ENCODE assay signal across 8 cellular contexts in the genomic region with DNA sequence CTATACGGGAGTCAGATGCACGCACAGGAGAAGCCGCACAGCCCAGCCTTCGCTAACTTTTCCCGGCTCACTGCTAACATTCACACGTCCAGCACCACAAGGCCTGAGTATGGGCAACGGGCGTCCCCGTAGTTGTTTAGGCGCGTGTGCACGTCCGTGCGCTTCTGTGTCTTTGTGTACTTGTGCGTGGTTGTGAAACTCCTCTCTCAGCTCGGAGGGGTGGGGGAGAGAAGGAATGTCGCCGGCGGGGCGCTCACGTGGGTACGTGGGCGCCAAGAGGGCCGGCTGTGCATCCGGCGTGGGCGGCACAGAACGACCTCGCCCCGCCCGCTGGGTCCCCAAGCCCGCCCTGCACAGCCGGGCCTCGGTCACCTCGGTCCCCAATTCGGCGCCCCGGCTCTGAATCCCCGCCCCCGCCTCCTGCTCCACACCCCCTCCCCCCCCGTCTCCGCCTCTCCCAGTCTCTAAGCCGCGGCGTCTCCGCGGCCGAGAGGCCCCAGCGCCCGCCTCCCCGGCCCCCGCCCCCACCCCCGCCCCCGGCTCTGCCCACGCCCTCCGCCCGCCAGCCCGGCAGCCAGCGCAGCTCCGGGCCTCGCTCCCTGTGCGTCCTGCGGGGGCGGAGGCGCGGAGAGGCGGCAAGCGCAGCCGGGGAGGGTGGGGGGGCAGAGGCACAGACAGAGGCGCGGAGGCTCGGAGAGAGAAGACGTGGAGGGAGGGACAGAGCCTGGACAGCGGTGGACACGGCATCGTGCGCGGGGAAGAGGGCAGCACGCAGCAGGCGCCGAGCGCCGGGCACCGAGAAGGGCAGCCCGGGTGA. TPM values are rescaled to one million over a fixed set of nuclear protein-coding genes. Genes with fewer than 3 reads are reported as not detected.
DNase-seq lines count a peak whose midpoint lies in the region; ATAC-seq, FAIRE-seq and TF ChIP-seq lines count a peak whose summit lies in the region.

A gene with protein sequence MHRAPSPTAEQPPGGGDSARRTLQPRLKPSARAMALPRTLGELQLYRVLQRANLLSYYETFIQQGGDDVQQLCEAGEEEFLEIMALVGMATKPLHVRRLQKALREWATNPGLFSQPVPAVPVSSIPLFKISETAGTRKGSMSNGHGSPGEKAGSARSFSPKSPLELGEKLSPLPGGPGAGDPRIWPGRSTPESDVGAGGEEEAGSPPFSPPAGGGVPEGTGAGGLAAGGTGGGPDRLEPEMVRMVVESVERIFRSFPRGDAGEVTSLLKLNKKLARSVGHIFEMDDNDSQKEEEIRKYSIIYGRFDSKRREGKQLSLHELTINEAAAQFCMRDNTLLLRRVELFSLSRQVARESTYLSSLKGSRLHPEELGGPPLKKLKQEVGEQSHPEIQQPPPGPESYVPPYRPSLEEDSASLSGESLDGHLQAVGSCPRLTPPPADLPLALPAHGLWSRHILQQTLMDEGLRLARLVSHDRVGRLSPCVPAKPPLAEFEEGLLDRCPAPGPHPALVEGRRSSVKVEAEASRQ (plus strand): TSS at position 673 of the 817 bp plus-strand sequence. CDS start 158 bp downstream, outside the sequence.

- H3K27ac Mint-ChIP-seq in type B pancreatic cell = peak within 1 kb of the TSS; percentile 99

- TF ChIP-seq POLR2A in GM12892 (IDR thresholded peaks at IDR 0.05; ENCODE audit: low read depth, low read length) (peak; percentile 78), adrenal gland (IDR thresholded peaks at IDR 0.05) (peak; percentile 36 to 93)

- H3K36me3 ChIP-seq in adrenal gland (replicated peaks in 1 of 2) (peaks cover 0 to 26% of the 10 kb centered on the region in 2 donors), heart right ventricle (peaks cover 0 to 29% (median 12%) of the 10 kb centered on the region in 9 donors)

- peak within 1 kb of the TSS; percentile 98 to 99 (median 99) for H3K27ac ChIP-seq in adrenal gland
- H3K27ac ChIP-seq in heart right ventricle = peak within 1 kb of the TSS; percentile 91 to 100 (median 99)

- H3K27me3 ChIP-seq in adrenal gland (no peaks in the 10 kb centered on the region), heart right ventricle (no peaks in the 10 kb centered on the region)

- H3K9me3 Mint-ChIP-seq in type B pancreatic cell = no peaks in the 10 kb centered on the region

- peaks cover 13 to 39% of the 10 kb centered on the region in 2 donors for H3K4me1 ChIP-seq in adrenal gland (replicated peaks in 1 of 2)
- H3K4me1 ChIP-seq in heart right ventricle = peaks cover 19 to 70% (median 53%) of the 10 kb centered on the region in 9 donors

- ATAC-seq in HG02798 (IDR thresholded peaks at IDR 0.05; ENCODE audit: poor library complexity, unreplicated experiment) = peak; percentile 67
- peak; percentile 76 to 89 (median 80) for ATAC-seq in heart right ventricle

- intact Hi-C loops in adrenal gland (cut with DNase I) (loop anchor here in 1 of 2 donors (2.0 kb wide), 1 partner anchor 22 kb away; a partner anchor contains a TSS), heart right ventricle (cut with DNase I) (loop anchor here in 2 of 10 donors (2.0 to 5.0 kb wide), 2 partner anchors 22 to 456 kb away; a partner anchor contains a TSS), posterior vena cava (cut with DNase I) (no loop called here)

- peak; percentile 78 for FAIRE-seq in GM12892 (lab: Jason Lieb, UNC)

- H3K36me3 Mint-ChIP-seq in type B pancreatic cell = peaks cover 7% of the 10 kb centered on the region

- H3K9me3 ChIP-seq in adrenal gland (replicated peaks in 1 of 3) (no peaks in the 10 kb centered on the region), heart right ventricle (no peaks in the 10 kb centered on the region)

- H3K4me3 ChIP-seq in adrenal gland = peak within 1 kb of the TSS; percentile 36 to 81 (median 64)
- peak within 1 kb of the TSS; percentile 65 to 99 (median 88) for H3K4me3 ChIP-seq in heart right ventricle

- DNase-seq in GM12892 (ENCODE audit: insufficient read length) (peak; percentile 93), NCI-H1436 (lab: John Stamatoyannopoulos, UW) (peak; percentile 93), T-helper 1 cell (peak; percentile 92 to 96 (median 94)), adrenal gland (peak; percentile 95 to 99 (median 98)), heart right ventricle (peak; percentile 97), posterior vena cava (ENCODE audit: low spot score) (peak; percentile 98), type B pancreatic cell (ENCODE audit: extremely low spot score, unreplicated experiment) (peak; percentile 90)

- TF ChIP-seq CTCF in adrenal gland (IDR thresholded peaks at IDR 0.05) = no peak
- no peak for TF ChIP-seq CTCF in heart right ventricle (IDR thresholded peaks at IDR 0.05)
- no peak for TF ChIP-seq CTCF in type B pancreatic cell (conservative IDR thresholded peaks at IDR 0.05)

- 0 to 1% (median 0%) methylated on average over 14 to 85 of the region's 85 CpGs for WGBS in adrenal gland, 4 donors
- 0% methylated on average over 47 to 85 of the region's 85 CpGs for WGBS in heart right ventricle, 2 donors

- H3K4me3 Mint-ChIP-seq in type B pancreatic cell = peak within 1 kb of the TSS; percentile 98

- no peaks in the 10 kb centered on the region for H3K27me3 Mint-ChIP-seq in type B pancreatic cell

- peaks cover 45% of the 10 kb centered on the region for H3K4me1 Mint-ChIP-seq in type B pancreatic cell (ENCODE audit: unreplicated experiment)

RNA-seq across cellular contexts. Expression of the gene that starts here (rescaled TPM):
- polyA plus RNA-seq in GM12892 (2012; ENCODE audit: missing spikeins) = 15.5 TPM
- total RNA-seq in adrenal gland = 10 to 100 TPM; 16.8 to 36.0 (median 18.7) TPM
- 10 to 100 TPM in 2 of 3 donors, 1 to 10 TPM in 1; 9.4 to 64.6 (median 56.9) TPM for polyA plus RNA-seq in adrenal gland
- total RNA-seq in heart right ventricle = 10 to 100 TPM in 9 of 10 donors, 1 to 10 TPM in 1; 9.5 to 16.2 (median 12.0) TPM
- polyA plus RNA-seq in heart right ventricle = 10 to 100 TPM; 15.0 to 20.2 TPM
- 10 to 100 TPM; 27.0 to 36.3 TPM for total RNA-seq in posterior vena cava
- 48.3 and 49.7 TPM in 2 replicates for total RNA-seq in type B pancreatic cell (ENCODE audit: low replicate concordance)

Comparison
In these comparisons a context has a peak if more than half of its experiments do, and no peak if none do; other contexts are left out.
1. Peak in every context shown above with its lines: DNase-seq, ATAC-seq, H3K4me3 ChIP-seq and H3K27ac ChIP-seq.